Comparison of ENCODE assay signal across 10 cellular contexts in the genomic region with DNA sequence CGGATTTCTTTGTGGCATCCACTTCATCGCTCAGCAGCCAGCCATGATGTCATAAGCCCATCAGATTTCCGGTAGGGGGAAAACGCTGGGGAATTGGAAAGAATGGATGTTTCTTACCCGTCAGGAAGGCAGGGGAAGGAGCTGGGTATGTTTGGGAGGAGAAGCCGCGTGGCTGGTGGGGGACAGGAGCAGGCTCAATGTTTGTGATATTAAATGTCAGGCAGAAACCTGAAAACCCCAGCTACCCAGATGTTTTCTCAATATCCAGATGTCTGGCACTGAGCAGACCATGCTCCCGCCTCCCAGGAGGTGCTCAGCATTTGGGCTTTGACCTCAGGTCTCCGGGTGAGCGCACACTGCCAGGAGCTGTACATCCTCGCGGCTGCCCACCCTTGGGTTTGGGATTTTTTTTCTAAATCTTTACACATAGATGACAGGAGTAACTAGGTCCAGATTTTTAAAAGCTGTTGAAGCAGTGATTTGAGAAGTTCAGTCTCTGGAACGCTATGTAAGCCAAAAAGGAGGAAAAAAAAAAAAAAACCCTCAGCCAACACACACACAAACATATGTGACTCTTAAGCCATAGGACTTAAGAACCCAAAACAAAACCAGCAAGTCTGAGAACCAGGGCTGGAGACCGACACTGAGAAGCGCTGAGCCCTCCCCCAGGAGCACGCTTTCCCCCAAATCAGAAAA.
DNase-seq lines count a peak whose midpoint lies in the region; ATAC-seq and TF ChIP-seq lines count a peak whose summit lies in the region.
"Had no signal": no experiment of that assay in that cellular context is flagged by ENCODE, and none has a peak within 500 bp of the region (broad histone marks: within the 10 kb centered on the region; RNA-seq: fewer than 3 reads in every experiment).

No MANE protein-coding gene starts in this region.

- H3K27ac Mint-ChIP-seq in progenitor cell of endocrine pancreas (peak overlapping the region; percentile 41), immature natural killer cell (no peak overlapping the region)
- H3K27ac Mint-ChIP-seq: T-helper 17 cell had no signal

- no peaks in the 10 kb centered on the region for H3K36me3 ChIP-seq in SJCRH30
- H3K36me3 ChIP-seq in gastroesophageal sphincter: no peaks in the 10 kb centered on the region

- ATAC-seq in gastroesophageal sphincter (no peak), GM19035 (IDR thresholded peaks at IDR 0.05; ENCODE audit: unreplicated experiment) (no peak)
- ATAC-seq: T-helper 17 cell had no signal

- H3K27ac ChIP-seq in SJCRH30: peak overlapping the region; percentile 54
- H3K27ac ChIP-seq in gastroesophageal sphincter: peak overlapping the region in 3 of 4 donors; percentile 73 to 78 (median 74)

- WGBS in gastroesophageal sphincter (ENCODE audit: low coverage in 1 of 2), 2 donors: 27 to 41% methylated on average over 8 to 14 of the region's 16 CpGs

- peaks cover 17% of the 10 kb centered on the region for H3K4me1 Mint-ChIP-seq in progenitor cell of endocrine pancreas (ENCODE audit: low read depth)
- H3K4me1 Mint-ChIP-seq in immature natural killer cell: peaks cover 7 to 12% of the 10 kb centered on the region in 2 donors

- H3K4me3 ChIP-seq in SJCRH30 (peak overlapping the region; percentile 32), gastroesophageal sphincter (peak overlapping the region in 1 of 2 donors; percentile 25)
- H3K4me3 ChIP-seq: lung had no signal

- H3K36me3 Mint-ChIP-seq in progenitor cell of endocrine pancreas (ENCODE audit: insufficient read depth): no peaks in the 10 kb centered on the region
- H3K36me3 Mint-ChIP-seq in immature natural killer cell: no peaks in the 10 kb centered on the region

- H3K4me1 ChIP-seq in SJCRH30: peaks cover 29% of the 10 kb centered on the region
- H3K4me1 ChIP-seq in gastroesophageal sphincter: peaks cover 0 to 52% (median 39%) of the 10 kb centered on the region in 3 donors

- no peak overlapping the region for H3K4me3 Mint-ChIP-seq in progenitor cell of endocrine pancreas (ENCODE audit: low read depth)
- no peak overlapping the region for H3K4me3 Mint-ChIP-seq in immature natural killer cell

- TF ChIP-seq EP300 in gastroesophageal sphincter (IDR thresholded peaks at IDR 0.05): no peak

- peaks cover 14% of the 10 kb centered on the region; the same call in 1 of the 2 replicates for H3K27me3 ChIP-seq in SJCRH30
- no peaks in the 10 kb centered on the region for H3K27me3 ChIP-seq in gastroesophageal sphincter

- peaks cover 54% of the 10 kb centered on the region for H3K27me3 Mint-ChIP-seq in progenitor cell of endocrine pancreas
- H3K27me3 Mint-ChIP-seq in immature natural killer cell (ENCODE audit: low read depth in 3 of 3): peaks cover 18 to 26% (median 21%) of the 10 kb centered on the region in 3 donors

- TF ChIP-seq CTCF in gastroesophageal sphincter (IDR thresholded peaks at IDR 0.05) (no peak), progenitor cell of endocrine pancreas (IDR thresholded peaks at IDR 0.05; ENCODE audit: unreplicated experiment) (no peak)

- TF ChIP-seq POLR2A in gastroesophageal sphincter (IDR thresholded peaks at IDR 0.05): no peak

- H3K9me3 Mint-ChIP-seq in progenitor cell of endocrine pancreas (ENCODE audit: low read depth) (no peaks in the 10 kb centered on the region), immature natural killer cell (no peaks in the 10 kb centered on the region)

- DNase-seq in EL: peak; percentile 37
- peak; percentile 46 to 71 for DNase-seq in SJCRH30
- no peak for DNase-seq in progenitor cell of endocrine pancreas (ENCODE audit: low spot score, unreplicated experiment)
- no peak for DNase-seq in NCI-H510A treated with DMSO at 0.1 percent for 48 hours (lab: John Stamatoyannopoulos, UW)
- no peak for DNase-seq in activated effector memory CD4-positive, alpha-beta T cell treated with Interleukin-2 at 50 U/mL for 16 hours
- no peak for DNase-seq in immature natural killer cell
- DNase-seq: T-helper 17 cell had no signal

- H3K9me3 ChIP-seq in SJCRH30 (replicated peaks) (no peaks in the 10 kb centered on the region), gastroesophageal sphincter (no peaks in the 10 kb centered on the region)

Comparison
In these comparisons a context has a peak if more than half of its experiments do, and no peak if none do; other contexts are left out.
1. DNase-seq: peak in EL (single experiment) and SJCRH30 (2 of 2); none in progenitor cell of endocrine pancreas (single experiment), NCI-H510A treated with DMSO at 0.1 percent for 48 hours (single experiment), activated effector memory CD4-positive, alpha-beta T cell treated with Interleukin-2 at 50 U/mL for 16 hours (single experiment) and immature natural killer cell (0 of 3).